Comparison of ENCODE assay signal across 1 cellular context in the genomic region with DNA sequence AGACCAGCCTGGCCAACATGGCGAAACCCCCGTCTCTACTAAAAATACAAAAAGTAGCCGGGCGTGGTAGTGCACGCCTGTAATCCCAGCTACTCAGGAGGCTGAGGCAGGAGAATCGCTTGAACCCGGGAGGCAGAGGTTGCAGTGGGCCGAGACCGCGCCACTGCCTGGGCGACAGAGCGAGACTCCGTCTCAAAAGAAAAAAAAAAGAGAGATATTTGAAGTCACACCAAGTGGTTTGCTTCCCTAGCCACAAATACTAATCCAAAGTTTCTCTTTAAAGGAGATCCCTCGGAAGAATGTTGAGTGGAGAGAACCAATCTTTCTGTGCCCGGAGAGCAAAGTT.
TF ChIP-seq lines count a peak whose summit lies in the region.

No MANE protein-coding gene starts in this region.

TF ChIP-seq in HCT116, 20 proteins besides CTCF, POLR2A, EP300 and RAD21:
- TF ChIP-seq SIN3A (IDR thresholded peaks at IDR 0.05; ENCODE audit: low read depth) = peak; percentile 3; the same call in 1 of the 2 replicates
TF ChIP-seq in HCT116: peak in this region for 1; not testable (repeated sequence) for 19.
